1 cellular context compared by ENCODE assay signal in genomic region chr12:111841750-111842555, GRCh38.
A peak's percentile ranks its signal among the peaks of the same experiment; 100 is the strongest.
TF ChIP-seq lines count a peak whose summit lies in the region.

MAPKAPK5 (plus strand) TSS chr12:111842228; CDS start chr12:111842734, 506 bp downstream.

TF ChIP-seq in HepG2, 621 proteins besides CTCF, POLR2A, EP300 and RAD21 (continued from another document and continues in another):
- TF ChIP-seq DZIP1 (CRISPR knock-in tag; IDR thresholded peaks at IDR 0.05) (0 out of 2 replicates have a peak, but pooled peaks have one; percentile 16), SP2 (CRISPR knock-in tag; IDR thresholded peaks at IDR 0.05) (0 out of 2 replicates have a peak, but pooled peaks have one; percentile 35), DRAP1 (CRISPR knock-in tag; IDR thresholded peaks at IDR 0.05) (peak; percentile 94), SRF (IDR thresholded peaks at IDR 0.05; ENCODE audit: low read depth, low read length) (peak; percentile 65), EHMT2 (IDR thresholded peaks at IDR 0.05; ENCODE audit: borderline replicate concordance, low read depth, low read length) (no peak), ZNF615 (CRISPR knock-in tag; IDR thresholded peaks at IDR 0.05; ENCODE audit: borderline replicate concordance) (no peak), NFIC (IDR thresholded peaks at IDR 0.05; ENCODE audit: low read length) (no peak), EZH2 (conservative IDR thresholded peaks at IDR 0.05; ENCODE audit: low read depth, low read length) (no peak), SAFB2 (CRISPR knock-in tag; IDR thresholded peaks at IDR 0.05; ENCODE audit: borderline replicate concordance, low read depth) (no peak), ZNF124 (CRISPR knock-in tag; IDR thresholded peaks at IDR 0.05) (peak; percentile 71; the same call in 1 of the 2 replicates), POGZ (CRISPR knock-in tag; IDR thresholded peaks at IDR 0.05) (peak; percentile 83), MEIS2 (CRISPR knock-in tag; IDR thresholded peaks at IDR 0.05) (peak; percentile 86; the same call in 1 of the 2 replicates), CBFB (CRISPR knock-in tag; IDR thresholded peaks at IDR 0.05) (peak; percentile 83), ZNF770 (CRISPR knock-in tag; IDR thresholded peaks at IDR 0.05) (peak; percentile 68; the same call in 1 of the 2 replicates), RARA (CRISPR knock-in tag; IDR thresholded peaks at IDR 0.05) (no peak), NR0B2 (CRISPR knock-in tag; IDR thresholded peaks at IDR 0.05) (0 out of 2 replicates have a peak, but pooled peaks have one; percentile 26), HOXA5 (CRISPR knock-in tag; IDR thresholded peaks at IDR 0.05) (peak; percentile 72; the same call in 1 of the 2 replicates), RFX5 (IDR thresholded peaks at IDR 0.05; ENCODE audit: low read depth, low read length) (peak; percentile 81), ZNF33B (CRISPR knock-in tag; IDR thresholded peaks at IDR 0.05) (no peak), ZNF766 (CRISPR knock-in tag; IDR thresholded peaks at IDR 0.05; ENCODE audit: borderline replicate concordance) (no peak), ZNF225 (CRISPR knock-in tag; IDR thresholded peaks at IDR 0.05) (peak; percentile 69; the same call in 1 of the 2 replicates), RFX3 (CRISPR knock-in tag; IDR thresholded peaks at IDR 0.05) (no peak), ZNF567 (CRISPR knock-in tag; IDR thresholded peaks at IDR 0.05; ENCODE audit: borderline replicate concordance) (peak; percentile 66; the same call in 1 of the 2 replicates), E2F2 (CRISPR knock-in tag; IDR thresholded peaks at IDR 0.05; ENCODE audit: borderline replicate concordance) (no peak), HNRNPLL (IDR thresholded peaks at IDR 0.05; ENCODE audit: low read depth, low read length, poor library complexity, severe bottlenecking) (peak; percentile 72), ZNF34 (CRISPR knock-in tag; IDR thresholded peaks at IDR 0.05; ENCODE audit: borderline replicate concordance) (peak; percentile 92; the same call in 1 of the 2 replicates), SRSF4 (IDR thresholded peaks at IDR 0.05; ENCODE audit: low read depth, low read length, poor library complexity, severe bottlenecking) (no peak), ZBTB43 (CRISPR knock-in tag; conservative IDR thresholded peaks at IDR 0.05) (peak; percentile 57; the same call in 1 of the 2 replicates), MTA1 (CRISPR knock-in tag; IDR thresholded peaks at IDR 0.05; ENCODE audit: borderline replicate concordance) (peak; percentile 74; the same call in 1 of the 2 replicates), HOXA9 (CRISPR knock-in tag; IDR thresholded peaks at IDR 0.05; ENCODE audit: borderline replicate concordance) (no peak), ZNF549 (CRISPR knock-in tag; IDR thresholded peaks at IDR 0.05) (no peak), ZFP82 (CRISPR knock-in tag; IDR thresholded peaks at IDR 0.05; ENCODE audit: borderline replicate concordance) (no peak), ZNF577 (CRISPR knock-in tag; IDR thresholded peaks at IDR 0.05; ENCODE audit: borderline replicate concordance, low read depth) (0 out of 2 replicates have a peak, but pooled peaks have one; percentile 22), ZHX1 (CRISPR knock-in tag; IDR thresholded peaks at IDR 0.05; ENCODE audit: low read depth) (peak; percentile 45; the same call in 1 of the 2 replicates), ZNF558 (CRISPR knock-in tag; IDR thresholded peaks at IDR 0.05; ENCODE audit: borderline replicate concordance) (no peak), ZNF777 (CRISPR knock-in tag; IDR thresholded peaks at IDR 0.05) (no peak), TCF7 (IDR thresholded peaks at IDR 0.05; ENCODE audit: low read depth) (no peak), ZNF230 (CRISPR knock-in tag; IDR thresholded peaks at IDR 0.05) (peak; percentile 81), ZNF674 (CRISPR knock-in tag; IDR thresholded peaks at IDR 0.05; ENCODE audit: low read depth) (no peak), IKZF4 (CRISPR knock-in tag; IDR thresholded peaks at IDR 0.05; ENCODE audit: borderline replicate concordance, low read depth, not compliant biosample characterization) (no peak), FUBP1 (CRISPR knock-in tag; IDR thresholded peaks at IDR 0.05; ENCODE audit: borderline replicate concordance) (no peak), AGO1 (IDR thresholded peaks at IDR 0.05; ENCODE audit: low read depth, low read length, poor library complexity, severe bottlenecking) (no peak), KAT7 (CRISPR knock-in tag; IDR thresholded peaks at IDR 0.05; ENCODE audit: borderline replicate concordance) (peak; percentile 74; the same call in 1 of the 2 replicates), HNRNPUL1 (IDR thresholded peaks at IDR 0.05; ENCODE audit: low read depth, low read length) (no peak), MLLT10 (CRISPR knock-in tag; IDR thresholded peaks at IDR 0.05) (no peak), PRPF4 (IDR thresholded peaks at IDR 0.05; ENCODE audit: low read depth, low read length, poor library complexity, severe bottlenecking) (no peak), AKNA (CRISPR knock-in tag; IDR thresholded peaks at IDR 0.05; ENCODE audit: borderline replicate concordance) (no peak), ZNF749 (CRISPR knock-in tag; IDR thresholded peaks at IDR 0.05; ENCODE audit: borderline replicate concordance) (no peak)
